ENCODE assay signal across 12 cellular contexts in the genomic region with DNA sequence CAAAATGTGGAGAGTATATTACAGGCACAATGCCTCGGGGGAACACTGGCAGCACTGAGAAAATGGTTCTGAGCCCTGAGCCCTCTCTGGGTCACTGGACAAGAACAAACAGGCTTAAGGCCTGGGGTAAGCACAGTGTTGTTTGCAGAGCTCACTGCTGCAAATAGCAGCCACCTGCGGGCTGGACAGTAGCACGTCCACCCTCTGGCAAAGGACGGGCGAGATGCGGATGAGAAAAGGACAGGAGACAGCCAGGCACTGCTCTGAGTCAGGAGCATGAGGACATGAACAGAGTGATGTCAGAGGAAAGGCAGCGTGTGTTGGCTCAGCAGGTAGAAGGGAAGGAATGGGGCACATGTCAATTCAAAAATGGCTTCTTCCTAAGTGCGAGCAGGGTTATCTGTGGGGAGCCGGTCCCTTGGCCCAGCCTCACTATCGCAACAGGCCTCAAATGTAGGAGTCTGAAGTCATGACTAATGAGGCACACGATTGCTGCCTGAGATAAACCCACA. TPM values are rescaled to one million over a fixed set of nuclear protein-coding genes. Genes with fewer than 3 reads are reported as not detected.
DNase-seq lines count a peak whose midpoint lies in the region; ATAC-seq and TF ChIP-seq lines count a peak whose summit lies in the region.
"Had no signal": no experiment of that assay in that cellular context is flagged by ENCODE, and none has a peak within 500 bp of the region (broad histone marks: within the 10 kb centered on the region; RNA-seq: fewer than 3 reads in every experiment).

No MANE protein-coding gene starts in this region.

- peak; percentile 65 for ATAC-seq in left ventricle myocardium superior
- ATAC-seq in Right ventricle myocardium superior (ENCODE audit: poor library complexity) = no peak
- no peak for ATAC-seq in stimulated activated naive B cell treated with anti-CD40 and anti-IgM and Interleukin-4, amounts not matched to agents 10 μg/mL and 1 μg/mL and 100 μg/mL, for 72 hours (replicated peaks)
- no peak for ATAC-seq in activated T-helper 17 cell treated with anti-CD3 and anti-CD28 coated beads, Interleukin-2, amount 50 U/mL, for 72 hours (replicated peaks)

- no peaks in the 10 kb centered on the region for H3K27me3 ChIP-seq in brain microvascular endothelial cell (replicated peaks)
- H3K27me3 ChIP-seq: vagina had no signal

- H3K36me3 ChIP-seq in brain microvascular endothelial cell (replicated peaks) = no peaks in the 10 kb centered on the region
- H3K36me3 ChIP-seq: vagina had no signal

- H3K9me3 Mint-ChIP-seq in stimulated activated naive B cell treated with anti-CD40 and anti-IgM and Interleukin-4, amounts not matched to agents 10 μg/mL and 1 μg/mL and 100 μg/mL, for 72 hours = no peaks in the 10 kb centered on the region
- no peaks in the 10 kb centered on the region for H3K9me3 Mint-ChIP-seq in activated T-helper 17 cell treated with anti-CD3 and anti-CD28 coated beads, Interleukin-2, amount 50 U/mL, for 72 hours

- intact Hi-C loops in left ventricle myocardium superior (cut with micrococcal nuclease) (no loop called here), Right ventricle myocardium superior (cut with DNase I) (no loop called here)

- H3K36me3 Mint-ChIP-seq in stimulated activated naive B cell treated with anti-CD40 and anti-IgM and Interleukin-4, amounts not matched to agents 10 μg/mL and 1 μg/mL and 100 μg/mL, for 72 hours = peaks cover 0 to 10% of the 10 kb centered on the region in 2 donors
- no peaks in the 10 kb centered on the region for H3K36me3 Mint-ChIP-seq in activated T-helper 17 cell treated with anti-CD3 and anti-CD28 coated beads, Interleukin-2, amount 50 U/mL, for 72 hours (ENCODE audit: low read depth)

- H3K27me3 Mint-ChIP-seq in stimulated activated naive B cell treated with anti-CD40 and anti-IgM and Interleukin-4, amounts not matched to agents 10 μg/mL and 1 μg/mL and 100 μg/mL, for 72 hours = no peaks in the 10 kb centered on the region
- H3K27me3 Mint-ChIP-seq in activated T-helper 17 cell treated with anti-CD3 and anti-CD28 coated beads, Interleukin-2, amount 50 U/mL, for 72 hours = no peaks in the 10 kb centered on the region

- H3K4me1 Mint-ChIP-seq in stimulated activated naive B cell treated with anti-CD40 and anti-IgM and Interleukin-4, amounts not matched to agents 10 μg/mL and 1 μg/mL and 100 μg/mL, for 72 hours = peaks cover 26 to 37% of the 10 kb centered on the region in 2 donors
- H3K4me1 Mint-ChIP-seq in activated T-helper 17 cell treated with anti-CD3 and anti-CD28 coated beads, Interleukin-2, amount 50 U/mL, for 72 hours = peaks cover 5% of the 10 kb centered on the region

- TF ChIP-seq CTCF in brain microvascular endothelial cell (IDR thresholded peaks at IDR 0.05; ENCODE audit: low read depth, low read length, missing control alignments) = no peak

- in situ Hi-C loops in brain microvascular endothelial cell (cut with HindIII; ENCODE audit: low pct_ligation_motif_present, low sequenced_read_pairs) = no loop called here

- no peak overlapping the region for H3K4me3 Mint-ChIP-seq in stimulated activated naive B cell treated with anti-CD40 and anti-IgM and Interleukin-4, amounts not matched to agents 10 μg/mL and 1 μg/mL and 100 μg/mL, for 72 hours
- no peak overlapping the region for H3K4me3 Mint-ChIP-seq in activated T-helper 17 cell treated with anti-CD3 and anti-CD28 coated beads, Interleukin-2, amount 50 U/mL, for 72 hours

- no peak overlapping the region for H3K4me3 ChIP-seq in brain microvascular endothelial cell (ENCODE audit: low read depth, low read length)
- H3K4me3 ChIP-seq: vagina had no signal

- DNase-seq in left ventricle myocardium superior = no peak
- no peak for DNase-seq in Right ventricle myocardium superior
- peak; percentile 11 for DNase-seq in brain microvascular endothelial cell
- DNase-seq in islet precursor cell = peak; percentile 82
- DNase-seq in stimulated activated naive B cell treated with anti-CD40 and anti-IgM and Interleukin-4, amounts not matched to agents 10 μg/mL and 1 μg/mL and 100 μg/mL, for 72 hours = no peak
- no peak for DNase-seq in mesenteric fat pad (ENCODE audit: low spot score)
- no peak for DNase-seq in hepatic stellate cell (ENCODE audit: low spot score)
- DNase-seq: activated CD4-positive, CD25-positive, alpha-beta regulatory T cell treated with anti-CD3 and anti-CD28 coated beads, Interleukin-2, amount 50 U/mL, for 72 hours; NCI-H1930; stimulated activated CD4-positive, alpha-beta T cell treated with anti-CD3 and anti-CD28 coated beads, Interleukin-2, amount 100 ng/mL, for 24 hours had no signal

- H3K27ac ChIP-seq in brain microvascular endothelial cell = no peak overlapping the region
- H3K27ac ChIP-seq: vagina had no signal

- H3K27ac Mint-ChIP-seq in stimulated activated naive B cell treated with anti-CD40 and anti-IgM and Interleukin-4, amounts not matched to agents 10 μg/mL and 1 μg/mL and 100 μg/mL, for 72 hours = peak overlapping the region; percentile 31
- H3K27ac Mint-ChIP-seq in activated T-helper 17 cell treated with anti-CD3 and anti-CD28 coated beads, Interleukin-2, amount 50 U/mL, for 72 hours = no peak overlapping the region

RNA-seq across cellular contexts. Expression of gene NEB, which starts 25.9 kb away (rescaled TPM):
- total RNA-seq in left ventricle myocardium superior = 0.55 TPM
- 1.5 TPM for total RNA-seq in Right ventricle myocardium superior
- 0.64 TPM for total RNA-seq in mesenteric fat pad
- 1 to 10 TPM in 1 of 2 donors, under 1 TPM in 1; 0.63 to 1.3 TPM for total RNA-seq in activated T-helper 17 cell treated with anti-CD3 and anti-CD28 coated beads, Interleukin-2, amount 50 U/mL, for 72 hours

Comparison
In these comparisons a context has a peak if more than half of its experiments do, and no peak if none do; other contexts are left out.
1. DNase-seq: peak in brain microvascular endothelial cell (single experiment) and islet precursor cell (single experiment); none in left ventricle myocardium superior (single experiment), Right ventricle myocardium superior (single experiment), stimulated activated naive B cell treated with anti-CD40 and anti-IgM and Interleukin-4, amounts not matched to agents 10 μg/mL and 1 μg/mL and 100 μg/mL, for 72 hours (single experiment), mesenteric fat pad (single experiment) and hepatic stellate cell (single experiment).